32 cellular contexts compared by ENCODE assay signal in genomic region chr20:38995536-38996044, GRCh38.
"Had no signal": no experiment of that assay in that cellular context is flagged by ENCODE, and none has a peak within 500 bp of the region (broad histone marks: within the 10 kb centered on the region; RNA-seq: fewer than 3 reads in every experiment).

No MANE protein-coding gene starts in this region.

- H3K27ac Mint-ChIP-seq: activated CD4-positive, alpha-beta T cell treated with anti-CD3 and anti-CD28 coated beads, Interleukin-2, amount 10 ng/mL, durations not matched to agents 7 days and 5 days; activated CD8-positive, alpha-beta T cell treated with anti-CD3 and anti-CD28 coated beads, Interleukin-2, amount 10 ng/mL, durations not matched to agents 7 days and 5 days; activated naive CD4-positive, alpha-beta T cell treated with anti-CD3 and anti-CD28 coated beads, Interleukin-2, amount 50 U/mL, for 24 hours had no signal

- ATAC-seq: activated CD8-positive, alpha-beta T cell treated with anti-CD3 and anti-CD28 coated beads, Interleukin-2, amount 10 ng/mL, durations not matched to agents 7 days and 5 days; PC-3; SK-N-SH treated with all-trans-retinoic acid at 6 μM for 48 hours had no signal

- DNase-seq: activated CD4-positive, alpha-beta T cell treated with anti-CD3 and anti-CD28 coated beads, Interleukin-2, amount 10 ng/mL, durations not matched to agents 7 days and 5 days; activated CD4-positive, alpha-beta T cell treated with anti-CD3 and anti-CD28 coated beads, Interleukin-2, amount 50 U/mL, for 48 hours; activated CD4-positive, CD25-positive, alpha-beta regulatory T cell; activated CD8-positive, alpha-beta memory T cell treated with anti-CD3 and anti-CD28 coated beads, Interleukin-2, amount 50 U/mL, for 48 hours; activated CD8-positive, alpha-beta T cell treated with anti-CD3 and anti-CD28 coated beads, Interleukin-2, amount 10 ng/mL, durations not matched to agents 7 days and 5 days; activated gamma-delta T cell; activated naive CD4-positive, alpha-beta T cell treated with Interleukin-2 at 50 U/mL for 16 hours; activated naive CD8-positive, alpha-beta T cell treated with anti-CD3 and anti-CD28 coated beads, Interleukin-2, amount 10 ng/mL, durations not matched to agents 7 days and 5 days; activated T-cell treated with anti-CD3 and anti-CD28 coated beads, Interleukin-2, amount 50 U/mL, for 48 hours; amygdala; IMR-90; Karpas-422; KBM-7; NCI-H1436; NCI-H1694; NCI-H1930; NCI-H2081 treated with DMSO at 0.1 percent for 48 hours; NCI-H226; NCI-H446 treated with DMSO at 0.1 percent for 48 hours; NCI-H524; NCI-H82; PC-3; Peyer's patch; RPMI8226; SIG-M5; SW 1271; T-helper 1 cell; WERI-Rb-1 had no signal

- H3K27me3 Mint-ChIP-seq: activated CD4-positive, alpha-beta T cell treated with anti-CD3 and anti-CD28 coated beads, Interleukin-2, amount 10 ng/mL, durations not matched to agents 7 days and 5 days; activated naive CD4-positive, alpha-beta T cell treated with anti-CD3 and anti-CD28 coated beads, Interleukin-2, amount 50 U/mL, for 24 hours; activated naive CD8-positive, alpha-beta T cell treated with anti-CD3 and anti-CD28 coated beads, Interleukin-2, amount 10 ng/mL, durations not matched to agents 7 days and 5 days; central memory CD8-positive, alpha-beta T cell had no signal

- H3K9me3 Mint-ChIP-seq: activated CD4-positive, alpha-beta T cell treated with anti-CD3 and anti-CD28 coated beads, Interleukin-2, amount 10 ng/mL, durations not matched to agents 7 days and 5 days; activated naive CD4-positive, alpha-beta T cell treated with anti-CD3 and anti-CD28 coated beads, Interleukin-2, amount 50 U/mL, for 24 hours; activated naive CD8-positive, alpha-beta T cell treated with anti-CD3 and anti-CD28 coated beads, Interleukin-2, amount 10 ng/mL, durations not matched to agents 7 days and 5 days; activated T-helper 2 cell treated with anti-CD3 and anti-CD28 coated beads, Interferon-gamma antibody, Interleukin-2, Interleukin-4, amounts not matched to agents 10 μg/mL and 5 μg/mL and 100 μg/mL, durations not matched to agents 14 hours and 24 hours and 36 hours; central memory CD8-positive, alpha-beta T cell had no signal

- H3K4me3 Mint-ChIP-seq: activated CD4-positive, alpha-beta T cell treated with anti-CD3 and anti-CD28 coated beads, Interleukin-2, amount 10 ng/mL, durations not matched to agents 7 days and 5 days; activated CD8-positive, alpha-beta T cell treated with anti-CD3 and anti-CD28 coated beads, Interleukin-2, amount 10 ng/mL, durations not matched to agents 7 days and 5 days; activated naive CD4-positive, alpha-beta T cell treated with anti-CD3 and anti-CD28 coated beads, Interleukin-2, amount 50 U/mL, for 24 hours; activated naive CD8-positive, alpha-beta T cell treated with anti-CD3 and anti-CD28 coated beads, Interleukin-2, amount 10 ng/mL, durations not matched to agents 7 days and 5 days; central memory CD8-positive, alpha-beta T cell had no signal
